In the genomic region with DNA sequence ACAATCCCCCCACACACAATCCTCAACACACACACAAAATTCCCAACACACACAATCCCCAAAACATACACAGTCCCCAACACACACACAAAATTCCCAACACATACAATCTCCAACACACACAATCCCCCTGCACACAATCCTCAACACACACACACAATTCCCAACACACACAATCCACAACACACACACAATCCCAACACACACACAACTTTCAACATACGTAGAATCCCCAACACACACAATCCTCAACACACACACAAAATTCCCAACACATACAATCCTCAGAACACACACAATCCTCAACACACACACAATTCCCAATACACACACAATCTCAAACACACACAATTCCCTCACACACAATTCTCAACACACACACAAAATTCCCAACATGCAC, we compare ENCODE assay signal across 1 cellular context.
TF ChIP-seq lines count a peak whose summit lies in the region.

No MANE protein-coding gene starts in this region.

TF ChIP-seq in WTC11, 78 proteins besides CTCF, POLR2A, EP300 and RAD21:
- no peak for TF ChIP-seq HMGXB4 (CRISPR knock-in tag; IDR thresholded peaks at IDR 0.05)
- TF ChIP-seq ZNF138 (CRISPR knock-in tag; conservative IDR thresholded peaks at IDR 0.05) = no peak
- TF ChIP-seq JUN (CRISPR knock-in tag; IDR thresholded peaks at IDR 0.05) = no peak
- TF ChIP-seq SP1 (CRISPR knock-in tag; conservative IDR thresholded peaks at IDR 0.05) = no peak
- TF ChIP-seq, protein P1, sequence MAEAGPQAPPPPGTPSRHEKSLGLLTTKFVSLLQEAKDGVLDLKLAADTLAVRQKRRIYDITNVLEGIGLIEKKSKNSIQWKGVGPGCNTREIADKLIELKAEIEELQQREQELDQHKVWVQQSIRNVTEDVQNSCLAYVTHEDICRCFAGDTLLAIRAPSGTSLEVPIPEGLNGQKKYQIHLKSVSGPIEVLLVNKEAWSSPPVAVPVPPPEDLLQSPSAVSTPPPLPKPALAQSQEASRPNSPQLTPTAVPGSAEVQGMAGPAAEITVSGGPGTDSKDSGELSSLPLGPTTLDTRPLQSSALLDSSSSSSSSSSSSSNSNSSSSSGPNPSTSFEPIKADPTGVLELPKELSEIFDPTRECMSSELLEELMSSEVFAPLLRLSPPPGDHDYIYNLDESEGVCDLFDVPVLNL (CRISPR knock-in tag; IDR thresholded peaks at IDR 0.05; ENCODE audit: borderline replicate concordance, low read depth) = no peak
- TF ChIP-seq NR2C2 (CRISPR knock-in tag; IDR thresholded peaks at IDR 0.05) = no peak
- no peak for TF ChIP-seq ZMAT4 (CRISPR knock-in tag; IDR thresholded peaks at IDR 0.05)
- no peak for TF ChIP-seq NFE2L1 (CRISPR knock-in tag; IDR thresholded peaks at IDR 0.05)
- no peak for TF ChIP-seq ATF1 (CRISPR knock-in tag; IDR thresholded peaks at IDR 0.05)
- no peak for TF ChIP-seq NR1H2 (CRISPR knock-in tag; IDR thresholded peaks at IDR 0.05)
- TF ChIP-seq, protein P2, sequence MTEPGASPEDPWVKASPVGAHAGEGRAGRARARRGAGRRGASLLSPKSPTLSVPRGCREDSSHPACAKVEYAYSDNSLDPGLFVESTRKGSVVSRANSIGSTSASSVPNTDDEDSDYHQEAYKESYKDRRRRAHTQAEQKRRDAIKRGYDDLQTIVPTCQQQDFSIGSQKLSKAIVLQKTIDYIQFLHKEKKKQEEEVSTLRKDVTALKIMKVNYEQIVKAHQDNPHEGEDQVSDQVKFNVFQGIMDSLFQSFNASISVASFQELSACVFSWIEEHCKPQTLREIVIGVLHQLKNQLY (CRISPR knock-in tag; IDR thresholded peaks at IDR 0.05) = no peak
- TF ChIP-seq, protein P3, sequence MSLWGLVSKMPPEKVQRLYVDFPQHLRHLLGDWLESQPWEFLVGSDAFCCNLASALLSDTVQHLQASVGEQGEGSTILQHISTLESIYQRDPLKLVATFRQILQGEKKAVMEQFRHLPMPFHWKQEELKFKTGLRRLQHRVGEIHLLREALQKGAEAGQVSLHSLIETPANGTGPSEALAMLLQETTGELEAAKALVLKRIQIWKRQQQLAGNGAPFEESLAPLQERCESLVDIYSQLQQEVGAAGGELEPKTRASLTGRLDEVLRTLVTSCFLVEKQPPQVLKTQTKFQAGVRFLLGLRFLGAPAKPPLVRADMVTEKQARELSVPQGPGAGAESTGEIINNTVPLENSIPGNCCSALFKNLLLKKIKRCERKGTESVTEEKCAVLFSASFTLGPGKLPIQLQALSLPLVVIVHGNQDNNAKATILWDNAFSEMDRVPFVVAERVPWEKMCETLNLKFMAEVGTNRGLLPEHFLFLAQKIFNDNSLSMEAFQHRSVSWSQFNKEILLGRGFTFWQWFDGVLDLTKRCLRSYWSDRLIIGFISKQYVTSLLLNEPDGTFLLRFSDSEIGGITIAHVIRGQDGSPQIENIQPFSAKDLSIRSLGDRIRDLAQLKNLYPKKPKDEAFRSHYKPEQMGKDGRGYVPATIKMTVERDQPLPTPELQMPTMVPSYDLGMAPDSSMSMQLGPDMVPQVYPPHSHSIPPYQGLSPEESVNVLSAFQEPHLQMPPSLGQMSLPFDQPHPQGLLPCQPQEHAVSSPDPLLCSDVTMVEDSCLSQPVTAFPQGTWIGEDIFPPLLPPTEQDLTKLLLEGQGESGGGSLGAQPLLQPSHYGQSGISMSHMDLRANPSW (CRISPR knock-in tag; conservative IDR thresholded peaks at IDR 0.05; ENCODE audit: low read depth) = no peak
- no peak for TF ChIP-seq ATF3 (CRISPR knock-in tag; conservative IDR thresholded peaks at IDR 0.05)
- TF ChIP-seq ZNF317 (CRISPR knock-in tag; IDR thresholded peaks at IDR 0.05; ENCODE audit: borderline replicate concordance, low read depth) = no peak
